9 cellular contexts compared by ENCODE assay signal in genomic region chr19:13838071-13838942, GRCh38. TPM values are rescaled to one million over a fixed set of nuclear protein-coding genes. Genes with fewer than 3 reads are reported as not detected.
DNase-seq lines count a peak whose midpoint lies in the region; ATAC-seq and TF ChIP-seq lines count a peak whose summit lies in the region.
"Had no signal": no experiment of that assay in that cellular context is flagged by ENCODE, and none has a peak within 500 bp of the region (broad histone marks: within the 10 kb centered on the region; RNA-seq: fewer than 3 reads in every experiment).

No MANE protein-coding gene starts in this region.

- peaks cover 52% of the 10 kb centered on the region for H3K36me3 Mint-ChIP-seq in activated CD8-positive, alpha-beta memory T cell treated with anti-CD3 and anti-CD28 coated beads, Interleukin-2, amount 10 ng/mL, durations not matched to agents 7 days and 5 days

- intact Hi-C loops in right lobe of liver (cut with DNase I): no loop called here

- no peak for DNase-seq in activated CD8-positive, alpha-beta memory T cell treated with anti-CD3 and anti-CD28 coated beads, Interleukin-2, amount 10 ng/mL, durations not matched to agents 7 days and 5 days
- DNase-seq in activated CD8-positive, alpha-beta memory T cell treated with anti-CD3 and anti-CD28 coated beads, Interleukin-2, amount 50 U/mL, for 4 hours: no peak
- DNase-seq in right lobe of liver (no peak), HEK293T (ENCODE audit: extremely low spot score) (no peak), DMS 273 (lab: John Stamatoyannopoulos, UW; ENCODE audit: unreplicated experiment) (no peak)
- DNase-seq: NCI-H187 had no signal

- H3K27me3 ChIP-seq in right lobe of liver (no peaks in the 10 kb centered on the region), thymus (ENCODE audit: control insufficient read depth, insufficient read depth) (no peaks in the 10 kb centered on the region)

- H3K27me3 Mint-ChIP-seq in activated CD8-positive, alpha-beta memory T cell treated with anti-CD3 and anti-CD28 coated beads, Interleukin-2, amount 10 ng/mL, durations not matched to agents 7 days and 5 days: no peaks in the 10 kb centered on the region

- peak overlapping the region; percentile 90 for H3K4me3 Mint-ChIP-seq in activated CD8-positive, alpha-beta memory T cell treated with anti-CD3 and anti-CD28 coated beads, Interleukin-2, amount 10 ng/mL, durations not matched to agents 7 days and 5 days

- TF ChIP-seq POLR2A in right lobe of liver (IDR thresholded peaks at IDR 0.05): no peak

- ATAC-seq in activated CD8-positive, alpha-beta memory T cell treated with anti-CD3 and anti-CD28 coated beads, Interleukin-2, amount 10 ng/mL, durations not matched to agents 7 days and 5 days: no peak
- ATAC-seq in right lobe of liver (no peak), GM19452 (IDR thresholded peaks at IDR 0.05; ENCODE audit: unreplicated experiment) (no peak)

- H3K36me3 ChIP-seq in right lobe of liver: no peaks in the 10 kb centered on the region
- peaks cover 4% of the 10 kb centered on the region for H3K36me3 ChIP-seq in thymus (ENCODE audit: control insufficient read depth, insufficient read depth)

- H3K27ac Mint-ChIP-seq in activated CD8-positive, alpha-beta memory T cell treated with anti-CD3 and anti-CD28 coated beads, Interleukin-2, amount 10 ng/mL, durations not matched to agents 7 days and 5 days: peak overlapping the region; percentile 95

- peak overlapping the region in 1 of 3 donors; percentile 75 for H3K4me3 ChIP-seq in right lobe of liver
- peak overlapping the region; percentile 41 for H3K4me3 ChIP-seq in thymus (ENCODE audit: low read length)

- H3K27ac ChIP-seq in angular gyrus (ENCODE audit: low read depth, low read length) (peak overlapping the region; percentile 88), right lobe of liver (peak overlapping the region; percentile 85 to 98 (median 92)), thymus (ENCODE audit: low read depth) (peak overlapping the region; percentile 93)

- H3K9me3 Mint-ChIP-seq in activated CD8-positive, alpha-beta memory T cell treated with anti-CD3 and anti-CD28 coated beads, Interleukin-2, amount 10 ng/mL, durations not matched to agents 7 days and 5 days (ENCODE audit: low read depth): no peaks in the 10 kb centered on the region

- CTCF ChIA-PET in activated CD8-positive, alpha-beta memory T cell treated with anti-CD3 and anti-CD28 coated beads, Interleukin-2, amount 10 ng/mL, durations not matched to agents 7 days and 5 days (lab: Charles Lee): interaction anchor here (0.8 to 5.9 kb wide), 6 partner anchors 8 to 49 kb away, joined by 4 to 50 read pairs (median 12); partner anchors contain the start of gene ZSWIM4
- CTCF ChIA-PET in HEK293T (lab: Yijun Ruan, JAX): no interaction called here

- POLR2A ChIA-PET in HEK293T (lab: Yijun Ruan, JAX): no interaction called here

- 60% methylated on average over 9 of the region's 13 CpGs for WGBS in right lobe of liver (ENCODE audit: insufficient coverage, low coverage, low lambda C conversion rate, missing lambda C conversion rate)
- WGBS in thymus: 87% methylated on average over 13 of the region's 13 CpGs

- no peaks in the 10 kb centered on the region for H3K9me3 ChIP-seq in right lobe of liver
- no peaks in the 10 kb centered on the region for H3K9me3 ChIP-seq in thymus (ENCODE audit: control insufficient read depth)

- H3K4me1 ChIP-seq in right lobe of liver (peaks cover 0 to 20% (median 0%) of the 10 kb centered on the region in 4 donors), thymus (ENCODE audit: control insufficient read depth, insufficient read depth, low read length) (peaks cover 50% of the 10 kb centered on the region)

- H3K4me1 Mint-ChIP-seq in activated CD8-positive, alpha-beta memory T cell treated with anti-CD3 and anti-CD28 coated beads, Interleukin-2, amount 10 ng/mL, durations not matched to agents 7 days and 5 days: peaks cover 48% of the 10 kb centered on the region

- no peak for TF ChIP-seq CTCF in right lobe of liver (IDR thresholded peaks at IDR 0.05)

TF ChIP-seq in HEK293T, 16 proteins besides CTCF, POLR2A, EP300 and RAD21:
- TF ChIP-seq FOXM1 (IDR thresholded peaks at IDR 0.05; ENCODE audit: borderline replicate concordance): no peak
- no peak for TF ChIP-seq LEF1 (IDR thresholded peaks at IDR 0.05; ENCODE audit: borderline replicate concordance)
- TF ChIP-seq FOXA1 (IDR thresholded peaks at IDR 0.05): no peak
- TF ChIP-seq FOXK2 (IDR thresholded peaks at IDR 0.05): no peak
- TF ChIP-seq TARDBP (IDR thresholded peaks at IDR 0.05): no peak
- no peak for TF ChIP-seq NFRKB (IDR thresholded peaks at IDR 0.05)
- no peak for TF ChIP-seq ZNF384 (IDR thresholded peaks at IDR 0.05)
- TF ChIP-seq L3MBTL2 (conservative IDR thresholded peaks at IDR 0.05): no peak

RNA-seq across cellular contexts. Expression of gene NANOS3, which starts 38.6 kb away (rescaled TPM):
- total RNA-seq in activated CD8-positive, alpha-beta memory T cell treated with anti-CD3 and anti-CD28 coated beads, Interleukin-2, amount 10 ng/mL, durations not matched to agents 7 days and 5 days: 1 to 10 TPM; 1.1 to 2.8 TPM
- not detected for total RNA-seq in right lobe of liver
- polyA plus RNA-seq in thymus: 2.6 TPM

RNA-seq across cellular contexts. Expression of gene ZSWIM4, which starts 43.1 kb away (rescaled TPM):
- 1 to 10 TPM; 8.1 to 8.4 TPM for total RNA-seq in activated CD8-positive, alpha-beta memory T cell treated with anti-CD3 and anti-CD28 coated beads, Interleukin-2, amount 10 ng/mL, durations not matched to agents 7 days and 5 days
- total RNA-seq in right lobe of liver: 1 to 10 TPM in 5 of 6 experiments, under 1 TPM in 1; 0.98 to 3.7 (median 1.7) TPM
- polyA plus RNA-seq in thymus: 3.3 TPM
